In the genomic region with DNA sequence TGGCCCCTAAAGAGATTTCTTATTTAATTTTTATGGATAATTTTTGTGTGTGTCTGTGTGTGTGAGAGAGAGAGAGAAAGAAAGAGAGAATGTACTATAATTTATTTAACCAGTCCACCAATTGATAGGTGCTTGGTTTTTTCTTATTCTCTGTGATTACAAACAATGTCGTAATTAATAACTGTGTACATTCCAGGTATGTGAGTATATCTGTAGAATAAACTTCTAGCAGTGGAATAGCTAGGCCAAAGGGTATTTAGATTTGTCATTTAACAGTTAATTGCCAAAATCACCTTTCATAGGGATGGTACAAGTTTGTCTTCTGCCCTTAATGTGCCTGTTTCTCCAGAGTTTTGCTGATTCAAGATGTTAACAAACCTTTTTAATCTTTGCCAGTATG, we compare ENCODE assay signal across 9 cellular contexts. TPM values are rescaled to one million over a fixed set of nuclear protein-coding genes. Genes with fewer than 3 reads are reported as not detected.
"Had no signal": no experiment of that assay in that cellular context is flagged by ENCODE, and none has a peak within 500 bp of the region (broad histone marks: within the 10 kb centered on the region; RNA-seq: fewer than 3 reads in every experiment).

No MANE protein-coding gene starts in this region.

- ATAC-seq: GM12878 had no signal

- FAIRE-seq: G401.6, GM12878, GM12891, GM12892, GM18507, GM19239 had no signal

- DNase-seq: GDM1, GF-D8 had no signal

- H3K4me3 ChIP-seq: GM12878 had no signal

RNA-seq across cellular contexts. Expression of a gene that starts 35.3 kb away (rescaled TPM):
- total RNA-seq: G401, GM12878 had no signal
- polyA plus RNA-seq: GM12878 had no signal

RNA-seq across cellular contexts. Expression of a gene that starts 35.4 kb away (rescaled TPM):
- total RNA-seq: GM12878 had no signal
- polyA plus RNA-seq: GM12878 had no signal
